ENCODE assay signal across 8 cellular contexts in the genomic region with DNA sequence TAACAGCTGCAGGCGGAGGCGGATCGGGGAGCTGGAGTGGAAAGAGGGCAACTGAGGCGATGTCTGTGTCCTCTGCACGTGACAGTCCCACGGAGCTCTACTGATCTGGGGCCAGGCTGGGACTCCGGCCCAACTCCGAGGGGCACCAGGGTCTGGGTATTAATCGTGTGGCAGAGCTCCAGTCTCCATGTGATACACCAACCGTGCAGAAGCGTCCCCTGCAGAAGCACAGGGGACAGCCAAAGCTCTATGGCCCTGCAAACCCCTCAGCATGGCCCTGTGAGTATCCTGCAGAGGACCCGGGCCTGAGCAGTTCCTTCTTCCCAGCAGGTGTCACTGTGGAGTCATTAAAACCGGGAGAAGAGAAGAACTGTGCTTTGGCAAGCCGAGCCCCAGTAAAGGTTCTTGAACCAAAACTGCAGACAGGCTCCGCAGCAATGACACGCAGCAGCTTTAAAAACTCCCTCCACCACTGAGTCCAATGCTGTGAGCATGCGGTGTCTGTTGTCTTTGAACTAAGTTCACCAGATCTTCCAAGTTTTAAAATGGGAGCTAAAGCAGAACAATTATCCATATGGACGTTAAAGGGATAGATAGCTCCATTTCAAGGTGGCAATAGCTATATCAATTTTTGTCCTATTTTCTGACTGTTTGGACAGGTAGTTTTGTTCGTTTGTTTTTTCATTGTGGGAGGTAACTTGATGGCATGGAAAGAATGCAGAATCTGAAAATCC.
DNase-seq lines count a peak whose midpoint lies in the region; ATAC-seq, FAIRE-seq and TF ChIP-seq lines count a peak whose summit lies in the region.

No MANE protein-coding gene starts in this region.

- TF ChIP-seq CTCF in endothelial cell of umbilical vein (IDR thresholded peaks at IDR 0.05; ENCODE audit: extremely low read depth in 1 of 2, insufficient read depth in 1 of 2, low read depth in 1 of 2, low read length in 2 of 2) = peak; percentile 48 to 70

- H3K4me3 ChIP-seq in Karpas-422 (ENCODE audit: low read length) = no peak overlapping the region
- H3K4me3 ChIP-seq in endothelial cell of umbilical vein (replicated peaks in 1 of 3; ENCODE audit: insufficient read depth in 1 of 3, low read depth in 1 of 3, low read length in 3 of 3) = no peak overlapping the region

- H2AFZ ChIP-seq in Karpas-422 (ENCODE audit: low read length) = no peak overlapping the region
- H2AFZ ChIP-seq in endothelial cell of umbilical vein (ENCODE audit: low read depth, low read length) = no peak overlapping the region

- H3K27ac ChIP-seq in Karpas-422 (ENCODE audit: low read length) (no peak overlapping the region), endothelial cell of umbilical vein (ENCODE audit: insufficient read depth, low read depth, low read length) (no peak overlapping the region)

- FAIRE-seq in endothelial cell of umbilical vein (lab: Jason Lieb, UNC) (peak; percentile 31), urothelium cell line (lab: Jason Lieb, UNC) (no peak)

- H3K9ac ChIP-seq in Karpas-422 (ENCODE audit: low read length) (no peak overlapping the region), endothelial cell of umbilical vein (replicated peaks; ENCODE audit: extremely low read depth, insufficient read depth, low read length) (no peak overlapping the region)

- no peaks in the 10 kb centered on the region for H3K9me1 ChIP-seq in endothelial cell of umbilical vein (replicated peaks; ENCODE audit: control insufficient read depth, extremely low read depth, insufficient read depth, low read length)

- H3K4me1 ChIP-seq in Karpas-422 (ENCODE audit: low read length) = no peaks in the 10 kb centered on the region
- no peaks in the 10 kb centered on the region for H3K4me1 ChIP-seq in endothelial cell of umbilical vein (ENCODE audit: control insufficient read depth, extremely low read depth, insufficient read depth, low read length)

- TF ChIP-seq POLR2A in endothelial cell of umbilical vein (IDR thresholded peaks at IDR 0.05; ENCODE audit: low read depth, low read length) = no peak

- POLR2A ChIA-PET in endothelial cell of umbilical vein (lab: Charles Lee) = no interaction called here

- H3K4me2 ChIP-seq in Karpas-422 (ENCODE audit: low read depth, low read length, poor library complexity, severe bottlenecking) (no peak overlapping the region), endothelial cell of umbilical vein (ENCODE audit: insufficient read depth, low read length) (no peak overlapping the region)

- H4K20me1 ChIP-seq in Karpas-422 (ENCODE audit: insufficient read depth, low read depth, low read length) = peaks cover 5% of the 10 kb centered on the region; the same call in 1 of the 2 replicates
- no peaks in the 10 kb centered on the region for H4K20me1 ChIP-seq in endothelial cell of umbilical vein (replicated peaks; ENCODE audit: control insufficient read depth, extremely low read depth, insufficient read depth, low read length)

- no peaks in the 10 kb centered on the region for H3K9me2 ChIP-seq in Karpas-422 (replicated peaks; ENCODE audit: insufficient read depth, low read length)

- H3K36me3 ChIP-seq in Karpas-422 (ENCODE audit: insufficient read depth, low read length) (no peaks in the 10 kb centered on the region), endothelial cell of umbilical vein (ENCODE audit: control insufficient read depth in 2 of 2, extremely low read depth in 1 of 2, insufficient read depth in 2 of 2, low read length in 2 of 2) (no peaks in the 10 kb centered on the region)

- DNase-seq in GF-D8 (lab: John Stamatoyannopoulos, UW) (peak; percentile 8), Karpas-422 (peak; percentile 82), endothelial cell of umbilical vein (ENCODE audit: low read depth, low spot score) (peak; percentile 39), midbrain (lab: John Stamatoyannopoulos, UW) (peak; percentile 77), urothelium cell line (ENCODE audit: low spot score) (peak; percentile 72)

- H3K79me2 ChIP-seq in Karpas-422 (ENCODE audit: low read length) (no peaks in the 10 kb centered on the region), endothelial cell of umbilical vein (ENCODE audit: control insufficient read depth, insufficient read depth, low read length) (no peaks in the 10 kb centered on the region)

- intact Hi-C loops in endothelial cell of umbilical vein (cut with micrococcal nuclease) = no loop called here

- no peaks in the 10 kb centered on the region for H3K9me3 ChIP-seq in Karpas-422 (ENCODE audit: low read length)
- no peaks in the 10 kb centered on the region for H3K9me3 ChIP-seq in endothelial cell of umbilical vein (replicated peaks; ENCODE audit: control insufficient read depth, insufficient read depth, low read length)

- peak; percentile 71 for ATAC-seq in GM21515 (IDR thresholded peaks at IDR 0.05; ENCODE audit: unreplicated experiment)
- ATAC-seq in SK-N-SH treated with all-trans-retinoic acid at 6 μM for 48 hours = peak; percentile 97
- ATAC-seq in HG03108 (IDR thresholded peaks at IDR 0.05; ENCODE audit: unreplicated experiment) = no peak

- H3K27me3 ChIP-seq in Karpas-422 (ENCODE audit: low read length) = no peaks in the 10 kb centered on the region
- H3K27me3 ChIP-seq in endothelial cell of umbilical vein (ENCODE audit: control insufficient read depth in 2 of 2, insufficient read depth in 2 of 2, low read length in 2 of 2) = no peaks in the 10 kb centered on the region

- CTCF ChIA-PET in endothelial cell of umbilical vein (lab: Charles Lee) = interaction anchor here (0.7 to 2.6 kb wide), 10 partner anchors 9 to 88 kb away, joined by 3 to 14 read pairs (median 4); no protein-coding TSS in a partner anchor

- BruUV-seq in endothelial cell of umbilical vein (replicated peaks; lab: Mats Ljungman, UMichigan) = no TSS peak

- dilution Hi-C loops in endothelial cell of umbilical vein (cut with MboI; ENCODE audit: extremely low pct_ligation_motif_present, low sequenced_read_pairs) = no loop called here

TF ChIP-seq in SK-N-SH treated with all-trans-retinoic acid at 6 μM for 48 hours, 23 proteins besides CTCF, POLR2A, EP300 and RAD21:
- TF ChIP-seq ZC3H10 (CRISPR knock-in tag; IDR thresholded peaks at IDR 0.05) = no peak
- TF ChIP-seq SNAI2 (CRISPR knock-in tag; IDR thresholded peaks at IDR 0.05) = no peak
- no peak for TF ChIP-seq ZNF70 (CRISPR knock-in tag; IDR thresholded peaks at IDR 0.05)

TF ChIP-seq in endothelial cell of umbilical vein, 7 proteins besides CTCF, POLR2A, EP300 and RAD21:
- TF ChIP-seq EZH2 (IDR thresholded peaks at IDR 0.05; ENCODE audit: borderline replicate concordance, low read depth, low read length, severe bottlenecking) (no peak), POLR2AphosphoS5 (IDR thresholded peaks at IDR 0.05; ENCODE audit: insufficient read depth, low read depth, low read length) (no peak), MYC (IDR thresholded peaks at IDR 0.05; ENCODE audit: low read depth, low read length) (no peak), JUN (IDR thresholded peaks at IDR 0.05; ENCODE audit: borderline replicate concordance, insufficient read depth, insufficient read length, low read depth) (no peak), FOS (IDR thresholded peaks at IDR 0.05; ENCODE audit: borderline replicate concordance, insufficient read depth, low read length) (no peak), GATA2 (IDR thresholded peaks at IDR 0.05; ENCODE audit: insufficient read depth, insufficient read length, low read depth, low read length) (no peak)
- TF ChIP-seq, protein P1, sequence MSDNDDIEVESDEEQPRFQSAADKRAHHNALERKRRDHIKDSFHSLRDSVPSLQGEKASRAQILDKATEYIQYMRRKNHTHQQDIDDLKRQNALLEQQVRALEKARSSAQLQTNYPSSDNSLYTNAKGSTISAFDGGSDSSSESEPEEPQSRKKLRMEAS (IDR thresholded peaks at IDR 0.05; ENCODE audit: insufficient read depth, insufficient read length) = no peak

Comparison
In these comparisons a context has a peak if more than half of its experiments do, and no peak if none do; other contexts are left out.
1. DNase-seq: peak in every context shown above with its lines; median percentile 82 in Karpas-422; 77 in midbrain; 72 in urothelium cell line; 39 in endothelial cell of umbilical vein; 8 in GF-D8.